In genomic region chr14:46053221-46053620, GRCh38 we compare ENCODE assay signal across 24 cellular contexts.
A peak's percentile ranks its signal among the peaks of the same experiment; 100 is the strongest.
DNase-seq lines count a peak whose midpoint lies in the region; ATAC-seq, FAIRE-seq and TF ChIP-seq lines count a peak whose summit lies in the region.
"Had no signal": no experiment of that assay in that cellular context is flagged by ENCODE, and none has a peak within 500 bp of the region (broad histone marks: within the 10 kb centered on the region; RNA-seq: fewer than 3 reads in every experiment).

No MANE protein-coding gene starts in this region.

- DNase-seq in RPMI7951 (ENCODE audit: low read depth) (peak; percentile 2), fibroblast of mammary gland (ENCODE audit: low read depth) (peak; percentile 15), pancreas (no peak), RKO (ENCODE audit: low spot score) (no peak), NAMALWA (ENCODE audit: low spot score) (no peak)
- DNase-seq: C1 segment of cervical spinal cord; CD4-positive, alpha-beta memory T cell; COR-L47; DMS79; H7; IMR-90; KG1; MM.1S; NCI-H1048; NCI-H1417; NCI-H1694; NCI-H2029 treated with DMSO at 0.1 percent for 48 hours; NCI-H2227 treated with DMSO at 0.1 percent for 48 hours; NCI-H526 treated with DMSO at 0.1 percent for 48 hours; SIG-M5 had no signal

- no peaks in the 10 kb centered on the region for H3K36me3 ChIP-seq in pancreas

- ATAC-seq in pancreas (no peak), GM21528 (IDR thresholded peaks at IDR 0.05; ENCODE audit: low FRiP score, unreplicated experiment) (no peak)

- 67 to 83% methylated on average over 1 of the region's 1 CpG for WGBS in pancreas, 2 donors

- no peaks in the 10 kb centered on the region for H3K9me3 ChIP-seq in pancreas

- no peak overlapping the region for H3K27ac ChIP-seq in pancreas
- H3K27ac ChIP-seq: SK-N-MC had no signal

- no peaks in the 10 kb centered on the region for H3K27me3 ChIP-seq in pancreas

- no peaks in the 10 kb centered on the region for H3K4me1 ChIP-seq in pancreas

- H3K4me3 ChIP-seq in fibroblast of mammary gland (ENCODE audit: control insufficient read depth, low read depth, low read length), result no peak overlapping the region
- H3K4me3 ChIP-seq in pancreas, result no peak overlapping the region
- H3K4me3 ChIP-seq: SK-N-MC had no signal

- intact Hi-C loops in pancreas (cut with DNase I), result no loop called here

- peak; percentile 28 for FAIRE-seq in G401.6 (lab: Jason Lieb, UNC)
- FAIRE-seq in pancreas (lab: Jason Lieb, UNC), result peak; percentile 23
- FAIRE-seq: GM18507 had no signal

- TF ChIP-seq CTCF in fibroblast of mammary gland (conservative IDR thresholded peaks at IDR 0.05; ENCODE audit: control insufficient read depth, insufficient read depth, low read depth, low read length), result no peak
- no peak for TF ChIP-seq CTCF in pancreas (IDR thresholded peaks at IDR 0.05)

Comparison
In these comparisons a context has a peak if more than half of its experiments do, and no peak if none do; other contexts are left out.
1. DNase-seq: peak in RPMI7951 (single experiment) and fibroblast of mammary gland (single experiment); none in pancreas (0 of 6), RKO (single experiment) and NAMALWA (single experiment).